In the genomic region with DNA sequence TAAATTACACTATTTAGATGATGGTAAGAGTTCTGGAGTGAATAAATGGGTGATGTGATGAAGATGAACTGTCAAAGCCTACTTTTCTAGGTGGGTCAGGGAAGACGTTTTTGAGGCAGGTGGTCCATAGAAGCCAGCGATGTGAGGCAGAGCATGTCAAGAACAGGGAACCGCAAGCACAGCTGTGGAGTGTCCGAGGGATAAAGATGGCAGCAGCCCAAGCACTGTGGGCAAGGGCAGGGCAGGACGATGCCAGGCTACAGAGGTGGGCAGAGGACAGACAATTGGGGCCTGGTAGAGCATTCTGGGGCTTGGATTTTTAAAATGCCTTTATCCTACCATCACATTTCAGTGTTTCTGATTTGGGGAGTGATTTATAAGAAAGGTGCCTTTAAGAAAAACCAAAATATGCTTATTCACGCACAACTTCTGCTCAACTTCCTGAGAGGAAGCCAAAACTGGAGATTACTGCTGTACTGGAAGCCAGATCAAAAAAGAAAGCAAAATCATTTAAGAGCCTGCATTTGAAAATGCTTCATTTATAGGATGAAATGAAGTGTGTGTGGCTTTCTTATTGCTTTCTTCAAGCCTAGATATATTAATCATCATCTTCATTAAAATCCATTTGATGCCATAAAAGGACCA, we compare ENCODE assay signal across 10 cellular contexts.
DNase-seq lines count a peak whose midpoint lies in the region; ATAC-seq and TF ChIP-seq lines count a peak whose summit lies in the region.
"Had no signal": no experiment of that assay in that cellular context is flagged by ENCODE, and none has a peak within 500 bp of the region (broad histone marks: within the 10 kb centered on the region; RNA-seq: fewer than 3 reads in every experiment).

No MANE protein-coding gene starts in this region.

- H3K79me2 ChIP-seq in SK-N-SH (ENCODE audit: insufficient read depth) (no peaks in the 10 kb centered on the region), Loucy (ENCODE audit: insufficient read depth, low read length) (no peaks in the 10 kb centered on the region)

- H3F3A ChIP-seq in SK-N-SH (replicated peaks; ENCODE audit: insufficient read depth) (no peaks in the 10 kb centered on the region), Loucy (ENCODE audit: low read depth) (no peaks in the 10 kb centered on the region)

- H3K9me2 ChIP-seq in SK-N-SH: no peaks in the 10 kb centered on the region
- no peaks in the 10 kb centered on the region for H3K9me2 ChIP-seq in Loucy (replicated peaks; ENCODE audit: low read depth, low read length)

- intact Hi-C loops in psoas muscle (cut with DNase I): loop anchor here (5.0 kb wide), 2 partner anchors 396 to 401 kb away; no protein-coding TSS in a partner anchor

- H3K9ac ChIP-seq in SK-N-SH (no peak overlapping the region), Loucy (ENCODE audit: low read depth, low read length, poor library complexity, severe bottlenecking) (no peak overlapping the region)

- CTCF ChIA-PET in SK-N-SH (lab: Yijun Ruan, JAX): interaction anchor here (0.6 to 4.1 kb wide), 8 partner anchors 10 to 458 kb away, joined by 3 to 17 read pairs (median 3); no protein-coding TSS in a partner anchor

- no peak; the same call in 2 of the 3 replicates for ATAC-seq in SK-N-SH treated with all-trans-retinoic acid at 6 μM for 48 hours
- ATAC-seq in psoas muscle: no peak
- no peak for ATAC-seq in GM21619 (IDR thresholded peaks at IDR 0.05; ENCODE audit: unreplicated experiment)

- no peak for TF ChIP-seq RAD21 in SK-N-SH (IDR thresholded peaks at IDR 0.05; ENCODE audit: low read length)

- H4K20me1 ChIP-seq in SK-N-SH (ENCODE audit: insufficient read depth): no peaks in the 10 kb centered on the region
- H4K20me1 ChIP-seq in Loucy (ENCODE audit: insufficient read depth, low read length, poor library complexity, severe bottlenecking): no peaks in the 10 kb centered on the region

- no peak overlapping the region for H3K4me2 ChIP-seq in SK-N-SH
- peak overlapping the region; percentile 55 for H3K4me2 ChIP-seq in Loucy (ENCODE audit: low read depth, low read length, poor library complexity, severe bottlenecking)

- TF ChIP-seq CTCF in SK-N-SH (IDR thresholded peaks at IDR 0.05) (no peak), Loucy (conservative IDR thresholded peaks at IDR 0.05; ENCODE audit: low read length) (no peak), psoas muscle (IDR thresholded peaks at IDR 0.05) (no peak)

- no peaks in the 10 kb centered on the region for H3K36me3 ChIP-seq in SK-N-SH (replicated peaks in 1 of 2; ENCODE audit: control insufficient read depth in 1 of 2, insufficient read depth in 2 of 2, low read length in 1 of 2)
- H3K36me3 ChIP-seq in Loucy (ENCODE audit: insufficient read depth, low read length): no peaks in the 10 kb centered on the region
- H3K36me3 ChIP-seq in psoas muscle (ENCODE audit: insufficient read depth in 1 of 2, low read depth in 1 of 2): no peaks in the 10 kb centered on the region

- DNase-seq in SK-N-SH (no peak), psoas muscle (no peak), SK-N-DZ (ENCODE audit: low spot score) (no peak)
- no peak for DNase-seq in activated naive CD4-positive, alpha-beta T cell treated with Interleukin-2 at 50 U/mL for 16 hours
- DNase-seq: activated CD8-positive, alpha-beta memory T cell treated with anti-CD3 and anti-CD28 coated beads, Interleukin-2, amount 50 U/mL, for 4 hours; NCI-H1436 had no signal

- peak overlapping the region in 1 of 2 experiments; percentile 17; a peak in 1 of 4 replicates for H3K4me3 ChIP-seq in SK-N-SH (ENCODE audit: low read depth in 2 of 2, low read length in 1 of 2)
- peak overlapping the region; percentile 12 for H3K4me3 ChIP-seq in Loucy (ENCODE audit: low read length, poor library complexity, severe bottlenecking)
- peak overlapping the region; percentile 23 for H3K4me3 ChIP-seq in psoas muscle

- peak overlapping the region; percentile 15; the same call in 1 of the 2 replicates for H2AFZ ChIP-seq in SK-N-SH (ENCODE audit: low read depth)
- H2AFZ ChIP-seq in Loucy (ENCODE audit: low read length): no peak overlapping the region

- WGBS in SK-N-SH (ENCODE audit: low lambda C conversion rate): 20% methylated on average over 6 of the region's 6 CpGs
- 11 to 23% (median 12%) methylated on average over 6 of the region's 6 CpGs for WGBS in psoas muscle, 3 donors

- no peaks in the 10 kb centered on the region for H3K9me3 ChIP-seq in SK-N-SH
- no peaks in the 10 kb centered on the region for H3K9me3 ChIP-seq in Loucy (ENCODE audit: insufficient read depth, low read depth, low read length)
- no peaks in the 10 kb centered on the region for H3K9me3 ChIP-seq in psoas muscle

- H3K27me3 ChIP-seq in SK-N-SH (ENCODE audit: insufficient read depth) (no peaks in the 10 kb centered on the region), Loucy (ENCODE audit: insufficient read depth, low read length, poor library complexity, severe bottlenecking) (no peaks in the 10 kb centered on the region), psoas muscle (ENCODE audit: insufficient read depth in 3 of 3, low read length in 2 of 3) (no peaks in the 10 kb centered on the region)

- TF ChIP-seq EP300 in SK-N-SH (IDR thresholded peaks at IDR 0.05; ENCODE audit: borderline replicate concordance in 1 of 2, low read depth in 1 of 2, low read length in 1 of 2): no peak

- no peaks in the 10 kb centered on the region; a peak in 1 of 4 replicates for H3K4me1 ChIP-seq in SK-N-SH (ENCODE audit: control insufficient read depth in 1 of 2, insufficient read depth in 2 of 2, low read depth in 1 of 2, low read length in 1 of 2)
- H3K4me1 ChIP-seq in Loucy (ENCODE audit: insufficient read depth, low read length, poor library complexity, severe bottlenecking): no peaks in the 10 kb centered on the region
- no peaks in the 10 kb centered on the region for H3K4me1 ChIP-seq in psoas muscle

- POLR2A ChIA-PET in SK-N-SH (lab: Yijun Ruan, JAX): no interaction called here

- H3K27ac ChIP-seq in SK-N-SH (ENCODE audit: low read depth in 2 of 2, low read length in 1 of 2) (no peak overlapping the region), cingulate gyrus (ENCODE audit: low read depth, low read length) (peak overlapping the region; percentile 65), psoas muscle (no peak overlapping the region)

TF ChIP-seq in SK-N-SH, 30 proteins besides CTCF, POLR2A, EP300 and RAD21 (continues in another document):
- TF ChIP-seq FOSL2 (IDR thresholded peaks at IDR 0.05; ENCODE audit: borderline replicate concordance, low read depth) (no peak), TCF12 (IDR thresholded peaks at IDR 0.05) (no peak), IRF3 (IDR thresholded peaks at IDR 0.05; ENCODE audit: low read depth, low read length) (no peak), RFX5 (IDR thresholded peaks at IDR 0.05; ENCODE audit: low read length) (no peak), MEF2A (IDR thresholded peaks at IDR 0.05; ENCODE audit: borderline replicate concordance, low read depth) (no peak), TAF1 (IDR thresholded peaks at IDR 0.05; ENCODE audit: borderline replicate concordance, low read depth, low read length) (no peak)
- TF ChIP-seq, protein P1, sequence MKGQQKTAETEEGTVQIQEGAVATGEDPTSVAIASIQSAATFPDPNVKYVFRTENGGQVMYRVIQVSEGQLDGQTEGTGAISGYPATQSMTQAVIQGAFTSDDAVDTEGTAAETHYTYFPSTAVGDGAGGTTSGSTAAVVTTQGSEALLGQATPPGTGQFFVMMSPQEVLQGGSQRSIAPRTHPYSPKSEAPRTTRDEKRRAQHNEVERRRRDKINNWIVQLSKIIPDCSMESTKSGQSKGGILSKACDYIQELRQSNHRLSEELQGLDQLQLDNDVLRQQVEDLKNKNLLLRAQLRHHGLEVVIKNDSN (IDR thresholded peaks at IDR 0.05; ENCODE audit: borderline replicate concordance, low read depth): no peak

TF ChIP-seq in SK-N-SH treated with all-trans-retinoic acid at 6 μM for 48 hours, 23 proteins besides CTCF, POLR2A, EP300 and RAD21:
- TF ChIP-seq PATZ1 (CRISPR knock-in tag; IDR thresholded peaks at IDR 0.05; ENCODE audit: borderline replicate concordance): no peak
- TF ChIP-seq, protein P2, sequence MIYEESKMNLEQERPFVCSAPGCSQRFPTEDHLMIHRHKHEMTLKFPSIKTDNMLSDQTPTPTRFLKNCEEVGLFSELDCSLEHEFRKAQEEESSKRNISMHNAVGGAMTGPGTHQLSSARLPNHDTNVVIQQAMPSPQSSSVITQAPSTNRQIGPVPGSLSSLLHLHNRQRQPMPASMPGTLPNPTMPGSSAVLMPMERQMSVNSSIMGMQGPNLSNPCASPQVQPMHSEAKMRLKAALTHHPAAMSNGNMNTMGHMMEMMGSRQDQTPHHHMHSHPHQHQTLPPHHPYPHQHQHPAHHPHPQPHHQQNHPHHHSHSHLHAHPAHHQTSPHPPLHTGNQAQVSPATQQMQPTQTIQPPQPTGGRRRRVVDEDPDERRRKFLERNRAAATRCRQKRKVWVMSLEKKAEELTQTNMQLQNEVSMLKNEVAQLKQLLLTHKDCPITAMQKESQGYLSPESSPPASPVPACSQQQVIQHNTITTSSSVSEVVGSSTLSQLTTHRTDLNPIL (CRISPR knock-in tag; IDR thresholded peaks at IDR 0.05; ENCODE audit: low read depth): no peak
